21 cellular contexts compared by ENCODE assay signal in the genomic region with DNA sequence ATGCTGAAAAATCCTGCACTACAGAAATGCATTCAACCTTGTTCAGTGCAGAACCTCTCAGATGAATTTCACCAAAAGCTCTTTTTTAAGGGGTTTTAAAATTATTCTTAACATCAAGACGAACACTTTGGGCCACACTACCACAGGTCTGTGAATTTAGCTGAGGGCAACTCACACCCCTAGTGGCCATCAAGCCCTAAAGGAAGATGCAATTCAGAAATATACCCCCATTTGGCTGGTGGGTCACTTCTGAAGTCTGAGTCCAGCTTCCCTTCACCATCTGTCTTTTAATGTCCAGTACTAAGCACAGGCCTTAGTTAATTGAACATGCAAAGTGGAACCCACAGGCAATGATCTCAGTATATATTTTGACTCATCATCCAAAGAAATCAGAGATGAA. TPM values are rescaled to one million over a fixed set of nuclear protein-coding genes. Genes with fewer than 3 reads are reported as not detected.
A peak's percentile ranks its signal among the peaks of the same experiment; 100 is the strongest.
DNase-seq lines count a peak whose midpoint lies in the region; ATAC-seq and TF ChIP-seq lines count a peak whose summit lies in the region.
"Had no signal": no experiment of that assay in that cellular context is flagged by ENCODE, and none has a peak within 500 bp of the region (broad histone marks: within the 10 kb centered on the region; RNA-seq: fewer than 3 reads in every experiment).

No MANE protein-coding gene starts in this region.

- peaks cover 18% of the 10 kb centered on the region for H3K4me1 Mint-ChIP-seq in stimulated activated memory B cell treated with anti-CD40 and anti-IgM and Interleukin-4, amounts not matched to agents 10 μg/mL and 1 μg/mL and 100 μg/mL, for 72 hours

- ATAC-seq in stimulated activated memory B cell treated with anti-CD40 and anti-IgM and Interleukin-4, amounts not matched to agents 10 μg/mL and 1 μg/mL and 100 μg/mL, for 72 hours: no peak
- no peak for ATAC-seq in stimulated activated naive CD8-positive, alpha-beta T cell treated with anti-CD3 and anti-CD28 coated beads, Interleukin-15, Interleukin-2, amounts not matched to agents 100 U/mL and 50 U/mL, for 24 hours

- peak; percentile 10; the same call in 1 of the 2 replicates for TF ChIP-seq CTCF in MM.1S (IDR thresholded peaks at IDR 0.05; ENCODE audit: low read length)
- TF ChIP-seq CTCF in brain microvascular endothelial cell (IDR thresholded peaks at IDR 0.05; ENCODE audit: low read depth, low read length, missing control alignments): peak; percentile 54
- TF ChIP-seq CTCF in breast epithelium (IDR thresholded peaks at IDR 0.05): no peak

- DNase-seq in DMS53 (lab: John Stamatoyannopoulos, UW) (peak; percentile 15), DMS53 treated with DMSO at 0.1 percent for 48 hours (lab: John Stamatoyannopoulos, UW; ENCODE audit: unreplicated experiment) (no peak), MM.1S (no peak), brain microvascular endothelial cell (no peak), breast epithelium (ENCODE audit: low spot score in 2 of 2) (no peak), T1000 (lab: John Stamatoyannopoulos, UW) (no peak)
- no peak for DNase-seq in stimulated activated naive CD8-positive, alpha-beta T cell treated with anti-CD3 and anti-CD28 coated beads, Interleukin-15, Interleukin-2, amounts not matched to agents 100 U/mL and 50 U/mL, for 24 hours
- DNase-seq: 8988T; activated CD4-positive, CD25-positive, alpha-beta regulatory T cell treated with anti-CD3 and anti-CD28 coated beads, Interleukin-2, amount 50 U/mL, for 72 hours; activated CD8-positive, alpha-beta memory T cell treated with anti-CD3 and anti-CD28 coated beads, Interleukin-2, amount 50 U/mL, for 48 hours; activated naive CD4-positive, alpha-beta T cell; CD4-positive, CD25-positive, alpha-beta regulatory T cell; IMR-90; NCI-H1048; NCI-H748 treated with DMSO at 0.1 percent for 48 hours; spleen; stimulated activated naive CD4-positive, alpha-beta T cell treated with Interleukin-2 at 50 U/mL for 16 hours had no signal

- H3K9me3 Mint-ChIP-seq in stimulated activated memory B cell treated with anti-CD40 and anti-IgM and Interleukin-4, amounts not matched to agents 10 μg/mL and 1 μg/mL and 100 μg/mL, for 72 hours: peaks cover 3% of the 10 kb centered on the region
- H3K9me3 Mint-ChIP-seq: CD4-positive, CD25-positive, alpha-beta regulatory T cell had no signal

- H2AFZ ChIP-seq in MM.1S (ENCODE audit: low read length): no peak overlapping the region

- H3K9ac ChIP-seq in MM.1S (ENCODE audit: low read length): no peak overlapping the region

- H3K4me2 ChIP-seq in MM.1S (ENCODE audit: low read depth, low read length): no peak overlapping the region

- H3K4me3 ChIP-seq in MM.1S (ENCODE audit: low read length) (no peak overlapping the region), brain microvascular endothelial cell (ENCODE audit: low read depth, low read length) (no peak overlapping the region), breast epithelium (no peak overlapping the region)
- H3K4me3 ChIP-seq: coronary artery, HAP-1, spleen had no signal

- no peaks in the 10 kb centered on the region for H3K27me3 Mint-ChIP-seq in stimulated activated memory B cell treated with anti-CD40 and anti-IgM and Interleukin-4, amounts not matched to agents 10 μg/mL and 1 μg/mL and 100 μg/mL, for 72 hours

- H3K27me3 ChIP-seq in MM.1S (replicated peaks; ENCODE audit: insufficient read depth, low read length) (no peaks in the 10 kb centered on the region), brain microvascular endothelial cell (replicated peaks) (no peaks in the 10 kb centered on the region), breast epithelium (no peaks in the 10 kb centered on the region)
- H3K27me3 ChIP-seq: spleen had no signal

- in situ Hi-C loops in brain microvascular endothelial cell (cut with HindIII; ENCODE audit: low pct_ligation_motif_present, low sequenced_read_pairs): no loop called here

- H3K36me3 ChIP-seq in MM.1S (replicated peaks; ENCODE audit: insufficient read depth, low read length) (no peaks in the 10 kb centered on the region), brain microvascular endothelial cell (replicated peaks) (no peaks in the 10 kb centered on the region), breast epithelium (no peaks in the 10 kb centered on the region)
- H3K36me3 ChIP-seq: HAP-1, spleen had no signal

- H3K4me1 ChIP-seq in MM.1S (ENCODE audit: low read length) (no peaks in the 10 kb centered on the region), breast epithelium (no peaks in the 10 kb centered on the region)
- H3K4me1 ChIP-seq: HAP-1 had no signal

- H3K27ac Mint-ChIP-seq in stimulated activated memory B cell treated with anti-CD40 and anti-IgM and Interleukin-4, amounts not matched to agents 10 μg/mL and 1 μg/mL and 100 μg/mL, for 72 hours: peak overlapping the region; percentile 14
- H3K27ac Mint-ChIP-seq: CD4-positive, CD25-positive, alpha-beta regulatory T cell; progenitor cell of endocrine pancreas had no signal

- H3K79me2 ChIP-seq in MM.1S (ENCODE audit: low read length): no peaks in the 10 kb centered on the region

- no peaks in the 10 kb centered on the region for H3F3A ChIP-seq in MM.1S (ENCODE audit: insufficient read depth, low read length)

- H4K20me1 ChIP-seq in MM.1S (ENCODE audit: insufficient read depth, low read length): no peaks in the 10 kb centered on the region

- intact Hi-C loops in breast epithelium (cut with DNase I; ENCODE audit: low total_unique reads): no loop called here

- H3K9me3 ChIP-seq in MM.1S (replicated peaks; ENCODE audit: insufficient read depth, low read length): no peaks in the 10 kb centered on the region
- no peaks in the 10 kb centered on the region for H3K9me3 ChIP-seq in breast epithelium
- H3K9me3 ChIP-seq: HAP-1, spleen had no signal

- H3K36me3 Mint-ChIP-seq in stimulated activated memory B cell treated with anti-CD40 and anti-IgM and Interleukin-4, amounts not matched to agents 10 μg/mL and 1 μg/mL and 100 μg/mL, for 72 hours: no peaks in the 10 kb centered on the region
- H3K36me3 Mint-ChIP-seq: CD4-positive, CD25-positive, alpha-beta regulatory T cell had no signal

- no peak for TF ChIP-seq POLR2A in breast epithelium (IDR thresholded peaks at IDR 0.05)

- H3K4me3 Mint-ChIP-seq in stimulated activated memory B cell treated with anti-CD40 and anti-IgM and Interleukin-4, amounts not matched to agents 10 μg/mL and 1 μg/mL and 100 μg/mL, for 72 hours: no peak overlapping the region
- H3K4me3 Mint-ChIP-seq: CD4-positive, CD25-positive, alpha-beta regulatory T cell had no signal

- no peaks in the 10 kb centered on the region for H3K9me2 ChIP-seq in MM.1S (replicated peaks; ENCODE audit: insufficient read depth, low read length)

- H3K27ac ChIP-seq in MM.1S (ENCODE audit: low read length) (no peak overlapping the region), brain microvascular endothelial cell (no peak overlapping the region), breast epithelium (no peak overlapping the region)
- H3K27ac ChIP-seq: coronary artery, spleen had no signal

RNA-seq across cellular contexts. Expression of gene FAM76B, which starts 50.5 kb away (rescaled TPM):
- 10 to 100 TPM; 42.1 to 69.7 (median 48.8) TPM for total RNA-seq in breast epithelium

RNA-seq across cellular contexts. Expression of gene CEP57, which starts 51.2 kb away (rescaled TPM):
- total RNA-seq in breast epithelium: 10 to 100 TPM; 48.6 to 66.9 (median 52.1) TPM

Comparison
In these comparisons a context has a peak if more than half of its experiments do, and no peak if none do; other contexts are left out.
1. CTCF ChIP-seq: peak in MM.1S (single experiment) and brain microvascular endothelial cell (single experiment); none in breast epithelium (0 of 3).